In the genomic region with DNA sequence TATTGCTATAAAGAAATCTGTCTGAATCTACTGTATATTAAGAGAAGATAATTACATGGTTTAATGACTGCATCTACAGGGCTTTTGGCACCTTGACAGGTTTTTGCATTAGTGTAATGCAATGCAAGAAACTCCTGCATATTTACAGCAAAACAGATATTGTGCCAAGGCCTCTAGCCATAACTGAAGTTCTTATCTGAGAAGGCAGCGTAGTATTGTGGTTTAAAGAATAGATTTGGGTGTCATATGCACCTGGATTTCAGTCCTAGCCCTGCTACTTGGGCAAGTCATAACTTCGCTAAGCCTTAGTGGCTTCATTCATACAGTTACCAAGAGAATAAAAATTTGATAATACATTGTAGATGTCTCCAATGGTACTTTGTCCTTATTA, we compare ENCODE assay signal across 17 cellular contexts.
DNase-seq lines count a peak whose midpoint lies in the region; ATAC-seq, FAIRE-seq and TF ChIP-seq lines count a peak whose summit lies in the region.
"Had no signal": no experiment of that assay in that cellular context is flagged by ENCODE, and none has a peak within 500 bp of the region (broad histone marks: within the 10 kb centered on the region; RNA-seq: fewer than 3 reads in every experiment).

No MANE protein-coding gene starts in this region.

- H3K27ac ChIP-seq in KMS-11 = peak overlapping the region; percentile 65
- H3K27ac ChIP-seq in K562 (ENCODE audit: extremely low read depth, low read depth, low read length) = no peak overlapping the region
- no peak overlapping the region for H3K27ac ChIP-seq in pancreas
- H3K27ac ChIP-seq: 22Rv1 had no signal

- H3K27me3 Mint-ChIP-seq in glutamatergic neuron (ENCODE audit: unreplicated experiment) = no peaks in the 10 kb centered on the region

- peak; percentile 44 for ATAC-seq in K562
- ATAC-seq in pancreas = peak in 3 of 4 donors; percentile 30 to 58 (median 50)
- ATAC-seq: GM23338, HepG2 had no signal

- TF ChIP-seq EP300 in K562 (IDR thresholded peaks at IDR 0.05; ENCODE audit: low read length) = no peak

- intact Hi-C loops in K562 (cut with micrococcal nuclease) = loop anchor here (5.0 kb wide), 1 partner anchor 348 kb away; a partner anchor contains a TSS
- intact Hi-C loops in pancreas (cut with DNase I) = no loop called here

- TF ChIP-seq CTCF in KMS-11 (conservative IDR thresholded peaks at IDR 0.05; ENCODE audit: low read depth, low read length) (no peak), K562 (IDR thresholded peaks at IDR 0.05 in 2 of 3, conservative IDR thresholded peaks at IDR 0.05 in 1 of 3; ENCODE audit: insufficient read depth in 2 of 3, low read depth in 1 of 3, low read length in 3 of 3) (no peak), pancreas (IDR thresholded peaks at IDR 0.05) (no peak), glutamatergic neuron (IDR thresholded peaks at IDR 0.05; ENCODE audit: partially characterized antibody, unreplicated experiment) (no peak)

- H4K20me1 ChIP-seq in KMS-11 (ENCODE audit: insufficient read depth) (no peaks in the 10 kb centered on the region), K562 (replicated peaks; ENCODE audit: control insufficient read depth, insufficient read depth, low read length) (no peaks in the 10 kb centered on the region)

- TF ChIP-seq POLR2A in K562 (conservative IDR thresholded peaks at IDR 0.05) = no peak

- BruUV-seq in K562 (replicated peaks; lab: Mats Ljungman, UMichigan) = no TSS peak

- H3K36me3 Mint-ChIP-seq in glutamatergic neuron (ENCODE audit: unreplicated experiment) = no peaks in the 10 kb centered on the region

- no peak for TF ChIP-seq RAD21 in K562 (CRISPR knock-in tag; conservative IDR thresholded peaks at IDR 0.05 in 1 of 2, IDR thresholded peaks at IDR 0.05 in 1 of 2)

- CTCF ChIA-PET in K562 (lab: Yijun Ruan, JAX; ENCODE audit: low intra/inter-chr PET ratio) = no interaction called here

- H3K4me3 ChIP-seq in KMS-11 (IDR thresholded peaks at IDR 0.05; ENCODE audit: insufficient read depth, low read depth, low read length) (no peak overlapping the region), K562 (no peak overlapping the region), pancreas (no peak overlapping the region)
- H3K4me3 ChIP-seq: GM23338, SJSA1 had no signal

- H3K9ac ChIP-seq in KMS-11 = 0 out of 2 replicates have a peak overlapping the region, but pooled peaks have one; percentile 7
- no peak overlapping the region for H3K9ac ChIP-seq in K562 (ENCODE audit: insufficient read depth in 1 of 2, low read depth in 2 of 2, low read length in 2 of 2)

- no peaks in the 10 kb centered on the region for H3K4me1 Mint-ChIP-seq in glutamatergic neuron (ENCODE audit: low read depth, unreplicated experiment)

- peak overlapping the region; percentile 55 for H3K4me2 ChIP-seq in KMS-11
- H3K4me2 ChIP-seq in K562 (ENCODE audit: insufficient read depth, low read length) = no peak overlapping the region
- H3K4me2 ChIP-seq: GM23338 had no signal

- FAIRE-seq in K562 (lab: Jason Lieb, UNC) (no peak), pancreas (lab: Jason Lieb, UNC) (no peak)
- FAIRE-seq: HepG2 had no signal

- 5% methylated on average over 2 of the region's 2 CpGs for WGBS in K562 (ENCODE audit: insufficient coverage, low coverage, missing lambda C conversion rate)
- 44 to 54% methylated on average over 2 of the region's 2 CpGs for WGBS in pancreas, 2 donors

- H3K9me3 Mint-ChIP-seq in glutamatergic neuron (ENCODE audit: unreplicated experiment) = no peaks in the 10 kb centered on the region

- DNase-seq in DMS 273 (lab: John Stamatoyannopoulos, UW; ENCODE audit: unreplicated experiment) (peak; percentile 18), DMS 273 treated with DMSO at 0.1 percent for 48 hours (lab: John Stamatoyannopoulos, UW) (no peak), K562 (ENCODE audit: extremely low read depth in 1 of 4, low spot score in 3 of 4) (peak in 1 of 4 experiments; percentile 10), pancreas (no peak), NCI-H2196 (lab: John Stamatoyannopoulos, UW; ENCODE audit: unreplicated experiment) (no peak), NCI-H510A (lab: John Stamatoyannopoulos, UW) (no peak), glutamatergic neuron (no peak)
- DNase-seq: COR-L47, NCI-H1436 treated with DMSO at 0.1 percent for 48 hours, NCI-H2081, NCI-H510A treated with DMSO at 0.1 percent for 48 hours, NCI-H774 had no signal

- H3K27ac Mint-ChIP-seq in glutamatergic neuron (ENCODE audit: unreplicated experiment) = no peak overlapping the region

- H3K4me1 ChIP-seq in KMS-11 (ENCODE audit: low read depth, poor library complexity, severe bottlenecking) (peaks cover 59% of the 10 kb centered on the region), K562 (replicated peaks in 1 of 2; ENCODE audit: control insufficient read depth in 2 of 2, insufficient read depth in 2 of 2, low read length in 2 of 2) (peaks cover 0 to 8% of the 10 kb centered on the region in 2 experiments; a peak in 2 of 5 replicates), pancreas (peaks cover 0 to 4% (median 0%) of the 10 kb centered on the region in 3 donors)

- H3K79me2 ChIP-seq in KMS-11 (ENCODE audit: insufficient read depth, low read depth) = no peaks in the 10 kb centered on the region
- no peaks in the 10 kb centered on the region for H3K79me2 ChIP-seq in K562 (ENCODE audit: control insufficient read depth, insufficient read depth, low read length)

- no peak overlapping the region for H2AFZ ChIP-seq in KMS-11 (ENCODE audit: low read depth)
- no peak overlapping the region for H2AFZ ChIP-seq in K562 (ENCODE audit: low read depth, low read length)
- H2AFZ ChIP-seq: GM23338 had no signal

- POLR2A ChIA-PET in K562 (lab: Yijun Ruan, JAX) = no interaction called here

- in situ Hi-C loops in K562 (cut with MboI) = no loop called here

- H3K9me1 ChIP-seq in K562 (ENCODE audit: control insufficient read depth, insufficient read depth, low read length) = no peaks in the 10 kb centered on the region

- H3K36me3 ChIP-seq in KMS-11 (ENCODE audit: insufficient read depth) = no peaks in the 10 kb centered on the region
- no peaks in the 10 kb centered on the region for H3K36me3 ChIP-seq in K562 (ENCODE audit: control insufficient read depth, insufficient read depth, low read length)
- H3K36me3 ChIP-seq in pancreas = no peaks in the 10 kb centered on the region
- H3K36me3 ChIP-seq: SJSA1 had no signal

- no peak overlapping the region for H3K4me3 Mint-ChIP-seq in glutamatergic neuron (ENCODE audit: unreplicated experiment)
- H3K4me3 Mint-ChIP-seq: GM23338 had no signal

- no peaks in the 10 kb centered on the region for H3K9me3 ChIP-seq in K562 (replicated peaks; ENCODE audit: control insufficient read depth, insufficient read depth, low read depth, low read length)
- no peaks in the 10 kb centered on the region for H3K9me3 ChIP-seq in pancreas
- H3K9me3 ChIP-seq: SJSA1 had no signal

- no peaks in the 10 kb centered on the region for H3K27me3 ChIP-seq in KMS-11 (ENCODE audit: insufficient read depth, low read depth)
- H3K27me3 ChIP-seq in K562 (ENCODE audit: control insufficient read depth in 2 of 2, insufficient read depth in 2 of 2, low read length in 2 of 2) = no peaks in the 10 kb centered on the region
- H3K27me3 ChIP-seq in pancreas = no peaks in the 10 kb centered on the region
- H3K27me3 ChIP-seq: SJSA1 had no signal

TF ChIP-seq in K562, 482 proteins besides CTCF, POLR2A, EP300 and RAD21 (continues in another document):
- TF ChIP-seq, protein P1, sequence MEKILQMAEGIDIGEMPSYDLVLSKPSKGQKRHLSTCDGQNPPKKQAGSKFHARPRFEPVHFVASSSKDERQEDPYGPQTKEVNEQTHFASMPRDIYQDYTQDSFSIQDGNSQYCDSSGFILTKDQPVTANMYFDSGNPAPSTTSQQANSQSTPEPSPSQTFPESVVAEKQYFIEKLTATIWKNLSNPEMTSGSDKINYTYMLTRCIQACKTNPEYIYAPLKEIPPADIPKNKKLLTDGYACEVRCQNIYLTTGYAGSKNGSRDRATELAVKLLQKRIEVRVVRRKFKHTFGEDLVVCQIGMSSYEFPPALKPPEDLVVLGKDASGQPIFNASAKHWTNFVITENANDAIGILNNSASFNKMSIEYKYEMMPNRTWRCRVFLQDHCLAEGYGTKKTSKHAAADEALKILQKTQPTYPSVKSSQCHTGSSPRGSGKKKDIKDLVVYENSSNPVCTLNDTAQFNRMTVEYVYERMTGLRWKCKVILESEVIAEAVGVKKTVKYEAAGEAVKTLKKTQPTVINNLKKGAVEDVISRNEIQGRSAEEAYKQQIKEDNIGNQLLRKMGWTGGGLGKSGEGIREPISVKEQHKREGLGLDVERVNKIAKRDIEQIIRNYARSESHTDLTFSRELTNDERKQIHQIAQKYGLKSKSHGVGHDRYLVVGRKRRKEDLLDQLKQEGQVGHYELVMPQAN (IDR thresholded peaks at IDR 0.05; ENCODE audit: borderline replicate concordance) = no peak
- TF ChIP-seq SP2 (IDR thresholded peaks at IDR 0.05; ENCODE audit: extremely low read depth, low read depth, low read length, poor library complexity, severe bottlenecking) = no peak
- no peak for TF ChIP-seq CEBPG (CRISPR knock-in tag; IDR thresholded peaks at IDR 0.05)
- peak in 1 of 2 experiments; percentile 9; a peak in 1 of 4 replicates for TF ChIP-seq CEBPG (tag; conservative IDR thresholded peaks at IDR 0.05 in 1 of 2, IDR thresholded peaks at IDR 0.05 in 1 of 2)
- TF ChIP-seq ZNF12 (CRISPR knock-in tag; IDR thresholded peaks at IDR 0.05) = no peak
- 0 out of 4 replicates have a peak, but pooled peaks of 1 of the 2 experiments have one; percentile 31 for TF ChIP-seq MAZ (CRISPR knock-in tag; conservative IDR thresholded peaks at IDR 0.05 in 1 of 2, IDR thresholded peaks at IDR 0.05 in 1 of 2)
- TF ChIP-seq ZNF766 (CRISPR knock-in tag; conservative IDR thresholded peaks at IDR 0.05) = peak; percentile 76; the same call in 1 of the 2 replicates
- no peak for TF ChIP-seq SETDB1 (IDR thresholded peaks at IDR 0.05; ENCODE audit: low read length)
- no peak for TF ChIP-seq ZNF316 (IDR thresholded peaks at IDR 0.05)
- TF ChIP-seq KLF6 (CRISPR knock-in tag; IDR thresholded peaks at IDR 0.05; ENCODE audit: borderline replicate concordance) = no peak
- TF ChIP-seq ILF3 (IDR thresholded peaks at IDR 0.05; ENCODE audit: borderline replicate concordance) = no peak
- TF ChIP-seq ZNF324 (CRISPR knock-in tag; IDR thresholded peaks at IDR 0.05) = no peak
- TF ChIP-seq C11orf30 (IDR thresholded peaks at IDR 0.05; ENCODE audit: low read depth) = no peak
- peak; percentile 73 for TF ChIP-seq SMAD4 (CRISPR knock-in tag; conservative IDR thresholded peaks at IDR 0.05)
- TF ChIP-seq JUN (IDR thresholded peaks at IDR 0.05; ENCODE audit: borderline replicate concordance, low read depth, low read length) = no peak
- TF ChIP-seq JUN (CRISPR knock-in tag; IDR thresholded peaks at IDR 0.05; ENCODE audit: borderline replicate concordance) = no peak
- TF ChIP-seq NFYB (IDR thresholded peaks at IDR 0.05; ENCODE audit: extremely low read depth, insufficient read length) = no peak
